1 cellular context compared by ENCODE assay signal in genomic region chr14:55031190-55031589, GRCh38.
TF ChIP-seq lines count a peak whose summit lies in the region.

No MANE protein-coding gene starts in this region.

TF ChIP-seq in H1, 55 proteins besides CTCF, POLR2A, EP300 and RAD21:
- TF ChIP-seq HDAC2 (IDR thresholded peaks at IDR 0.05; ENCODE audit: borderline replicate concordance in 1 of 2, low read depth in 2 of 2, low read length in 2 of 2) (no peak), SIRT6 (IDR thresholded peaks at IDR 0.05; ENCODE audit: low read length) (no peak), FOSL1 (IDR thresholded peaks at IDR 0.05; ENCODE audit: insufficient read depth, low read depth, low read length) (no peak), TEAD4 (IDR thresholded peaks at IDR 0.05; ENCODE audit: low read depth, low read length) (no peak), KDM5A (IDR thresholded peaks at IDR 0.05; ENCODE audit: low read length) (no peak), ATF2 (IDR thresholded peaks at IDR 0.05; ENCODE audit: low read length) (no peak), CHD7 (IDR thresholded peaks at IDR 0.05; ENCODE audit: insufficient replicate concordance, low read length) (no peak), CEBPB (IDR thresholded peaks at IDR 0.05; ENCODE audit: low read depth, low read length) (no peak), EZH2 (IDR thresholded peaks at IDR 0.05; ENCODE audit: low read depth, low read length, severe bottlenecking) (no peak), EGR1 (IDR thresholded peaks at IDR 0.05; ENCODE audit: borderline replicate concordance, low read depth, low read length) (no peak), TCF12 (IDR thresholded peaks at IDR 0.05; ENCODE audit: low read depth, low read length) (no peak), JUN (IDR thresholded peaks at IDR 0.05; ENCODE audit: low read depth, low read length) (no peak)
